ENCODE assay signal across 1 cellular context in genomic region chr4:25209702-25210101, GRCh38.
A peak's percentile ranks its signal among the peaks of the same experiment; 100 is the strongest.
TF ChIP-seq lines count a peak whose summit lies in the region.

No MANE protein-coding gene starts in this region.

TF ChIP-seq in H1, 55 proteins besides CTCF, POLR2A, EP300 and RAD21 (continued from another document):
- TF ChIP-seq CTBP2 (IDR thresholded peaks at IDR 0.05; ENCODE audit: borderline replicate concordance, insufficient read depth, insufficient read length, low read length) (no peak), CHD7 (IDR thresholded peaks at IDR 0.05; ENCODE audit: insufficient replicate concordance, low read length) (no peak), CHD1 (IDR thresholded peaks at IDR 0.05; ENCODE audit: low read depth, low read length) (no peak), SIN3A (conservative IDR thresholded peaks at IDR 0.05 in 1 of 2, IDR thresholded peaks at IDR 0.05 in 1 of 2; ENCODE audit: low read depth in 1 of 2, low read length in 2 of 2) (no peak), BRCA1 (IDR thresholded peaks at IDR 0.05; ENCODE audit: low read depth, low read length) (no peak), GABPA (IDR thresholded peaks at IDR 0.05; ENCODE audit: borderline replicate concordance, insufficient read depth, low read length) (no peak), KDM5A (IDR thresholded peaks at IDR 0.05; ENCODE audit: low read length) (no peak), TEAD4 (IDR thresholded peaks at IDR 0.05; ENCODE audit: low read depth, low read length) (0 out of 2 replicates have a peak, but pooled peaks have one; percentile 34), RNF2 (IDR thresholded peaks at IDR 0.05; ENCODE audit: borderline replicate concordance, low read depth, low read length, missing control alignments, poor library complexity, severe bottlenecking) (no peak), KDM1A (IDR thresholded peaks at IDR 0.05; ENCODE audit: borderline replicate concordance, low read length) (no peak), RBBP5 (IDR thresholded peaks at IDR 0.05; ENCODE audit: borderline replicate concordance, low read depth, low read length) (peak; percentile 53; the same call in 1 of the 2 replicates), EGR1 (IDR thresholded peaks at IDR 0.05; ENCODE audit: borderline replicate concordance, low read depth, low read length) (no peak), MAX (IDR thresholded peaks at IDR 0.05) (no peak), SIX5 (IDR thresholded peaks at IDR 0.05; ENCODE audit: low read depth, low read length) (no peak), CREB1 (IDR thresholded peaks at IDR 0.05) (no peak), E2F6 (IDR thresholded peaks at IDR 0.05) (no peak), KDM4A (IDR thresholded peaks at IDR 0.05; ENCODE audit: low read depth, low read length, severe bottlenecking) (no peak), BCL11A (IDR thresholded peaks at IDR 0.05; ENCODE audit: low read depth in 2 of 2, low read length in 2 of 2) (no peak), ATF3 (IDR thresholded peaks at IDR 0.05; ENCODE audit: insufficient read depth, low read depth, low read length) (no peak), RFX5 (IDR thresholded peaks at IDR 0.05; ENCODE audit: borderline replicate concordance, low read depth, low read length) (no peak), CBX8 (IDR thresholded peaks at IDR 0.05; ENCODE audit: borderline replicate concordance, low read depth, low read length) (no peak), CHD2 (IDR thresholded peaks at IDR 0.05; ENCODE audit: low read length) (no peak), CEBPB (IDR thresholded peaks at IDR 0.05; ENCODE audit: low read depth, low read length) (no peak), JUN (IDR thresholded peaks at IDR 0.05; ENCODE audit: low read depth, low read length) (no peak), USF2 (IDR thresholded peaks at IDR 0.05; ENCODE audit: low read length) (no peak), TBP (IDR thresholded peaks at IDR 0.05; ENCODE audit: low read depth, low read length) (no peak), GTF2F1 (IDR thresholded peaks at IDR 0.05; ENCODE audit: borderline replicate concordance, low read depth, low read length) (no peak), ASH2L (IDR thresholded peaks at IDR 0.05; ENCODE audit: low read length) (peak; percentile 82)
